In genomic region chr1:51313268-51313852, GRCh38 we compare ENCODE assay signal across 9 cellular contexts. TPM values are rescaled to one million over a fixed set of nuclear protein-coding genes. Genes with fewer than 3 reads are reported as not detected.
DNase-seq lines count a peak whose midpoint lies in the region; ATAC-seq, FAIRE-seq and TF ChIP-seq lines count a peak whose summit lies in the region.
"Had no signal": no experiment of that assay in that cellular context is flagged by ENCODE, and none has a peak within 500 bp of the region (broad histone marks: within the 10 kb centered on the region; RNA-seq: fewer than 3 reads in every experiment).

No MANE protein-coding gene starts in this region.

- TF ChIP-seq CTCF in HEK293 (tag by site-specific recombination; IDR thresholded peaks at IDR 0.05) (peak; percentile 82), astrocyte (IDR thresholded peaks at IDR 0.05; ENCODE audit: insufficient read depth, low read depth, low read length) (peak; percentile 6), kidney (IDR thresholded peaks at IDR 0.05; ENCODE audit: borderline replicate concordance, extremely low read depth, insufficient read depth) (peak; percentile 13)

- H3K9me3 ChIP-seq in HEK293 (ENCODE audit: control insufficient read depth, insufficient read depth, low read depth, low read length) (no peaks in the 10 kb centered on the region), astrocyte (ENCODE audit: insufficient read depth, low read depth, low read length) (no peaks in the 10 kb centered on the region), kidney (ENCODE audit: control insufficient read depth in 1 of 2, low read length in 2 of 2) (no peaks in the 10 kb centered on the region)

- H3K4me1 ChIP-seq in HEK293 (ENCODE audit: control insufficient read depth, insufficient read depth, low read length) = no peaks in the 10 kb centered on the region
- H3K4me1 ChIP-seq in astrocyte (ENCODE audit: insufficient read depth, low read length) = peaks cover 13% of the 10 kb centered on the region
- H3K4me1 ChIP-seq in kidney (ENCODE audit: control insufficient read depth in 1 of 2, insufficient read depth in 1 of 2, low read depth in 1 of 2, low read length in 2 of 2) = peaks cover 17 to 23% of the 10 kb centered on the region in 2 donors

- H3K36me3 ChIP-seq in HEK293 (ENCODE audit: control insufficient read depth in 2 of 2, insufficient read depth in 1 of 2, low read length in 2 of 2) (peaks cover 0 to 50% of the 10 kb centered on the region in 2 experiments; a peak in 1 of 3 replicates), astrocyte (ENCODE audit: insufficient read depth, low read length) (no peaks in the 10 kb centered on the region), kidney (ENCODE audit: control insufficient read depth in 1 of 2, insufficient read depth in 2 of 2, low read length in 2 of 2) (no peaks in the 10 kb centered on the region)

- no peak overlapping the region for H3K27ac Mint-ChIP-seq in astrocyte (ENCODE audit: unreplicated experiment)
- H3K27ac Mint-ChIP-seq: CD4-positive, alpha-beta T cell had no signal

- H3K9ac ChIP-seq in astrocyte (ENCODE audit: low read length) = no peak overlapping the region
- H3K9ac ChIP-seq in kidney (ENCODE audit: low read length in 2 of 2) = no peak overlapping the region

- FAIRE-seq in astrocyte (lab: Jason Lieb, UNC) (no peak), kidney (lab: Jason Lieb, UNC) (no peak)

- CTCF ChIA-PET in HEK293 (lab: Yijun Ruan, JAX) = interaction anchor here (1.1 to 2.6 kb wide), 2 partner anchors 17 to 539 kb away, joined by 4 to 13 read pairs; no protein-coding TSS in a partner anchor

- peaks cover 22% of the 10 kb centered on the region for H3K4me1 Mint-ChIP-seq in astrocyte (ENCODE audit: low read depth, unreplicated experiment)

- peak; percentile 15 for DNase-seq in A172 (ENCODE audit: low spot score)
- DNase-seq in astrocyte (ENCODE audit: low read depth) = no peak
- DNase-seq in kidney = no peak
- no peak for DNase-seq in SW480 (ENCODE audit: low spot score)
- no peak for DNase-seq in stimulated activated CD4-positive, alpha-beta T cell treated with anti-CD3 and anti-CD28 coated beads, Interleukin-1b, Interleukin-23, amount 100 ng/mL, for 48 hours
- DNase-seq: CD4-positive, alpha-beta T cell had no signal

- H3K4me2 ChIP-seq in astrocyte (ENCODE audit: low read length) = no peak overlapping the region

- H3K79me2 ChIP-seq in astrocyte (ENCODE audit: insufficient read depth, low read length) = no peaks in the 10 kb centered on the region

- H3K27ac ChIP-seq in HEK293 (ENCODE audit: extremely low read depth, low read depth, low read length) (no peak overlapping the region), astrocyte (ENCODE audit: low read depth, low read length) (no peak overlapping the region), kidney (ENCODE audit: low read depth in 2 of 2, low read length in 2 of 2) (peak overlapping the region in 1 of 2 donors; percentile 87)

- POLR2A ChIA-PET in HEK293 (lab: Yijun Ruan, JAX) = no interaction called here

- H3K4me3 Mint-ChIP-seq in astrocyte (ENCODE audit: unreplicated experiment) = no peak overlapping the region
- H3K4me3 Mint-ChIP-seq: CD4-positive, alpha-beta T cell had no signal

- H3K27me3 ChIP-seq in astrocyte (ENCODE audit: insufficient read depth, low read length) = no peaks in the 10 kb centered on the region

- H3K36me3 Mint-ChIP-seq in astrocyte (ENCODE audit: low read depth, unreplicated experiment) = no peaks in the 10 kb centered on the region

- H2AFZ ChIP-seq in astrocyte (ENCODE audit: low read depth, low read length) = no peak overlapping the region

- intact Hi-C loops in kidney (cut with DNase I) = no loop called here

- H4K20me1 ChIP-seq in astrocyte (ENCODE audit: insufficient read depth, low read length) = no peaks in the 10 kb centered on the region

- ATAC-seq in HG02981 (IDR thresholded peaks at IDR 0.05; ENCODE audit: unreplicated experiment) (no peak), GM19452 (IDR thresholded peaks at IDR 0.05; ENCODE audit: unreplicated experiment) (no peak)

- H3K9me3 Mint-ChIP-seq in astrocyte (ENCODE audit: unreplicated experiment) = peaks cover 3% of the 10 kb centered on the region
- H3K9me3 Mint-ChIP-seq: CD4-positive, alpha-beta T cell had no signal

- H3K27me3 Mint-ChIP-seq in astrocyte (ENCODE audit: low read depth, unreplicated experiment) = peaks cover 3% of the 10 kb centered on the region
- H3K27me3 Mint-ChIP-seq: CD4-positive, alpha-beta T cell had no signal

- H3K4me3 ChIP-seq in HEK293 (ENCODE audit: low read depth, low read length) = no peak overlapping the region
- no peak overlapping the region for H3K4me3 ChIP-seq in astrocyte (ENCODE audit: insufficient read depth, low read depth, low read length)
- no peak overlapping the region for H3K4me3 ChIP-seq in kidney (ENCODE audit: low read length in 2 of 2)

TF ChIP-seq in HEK293, 187 proteins besides CTCF, POLR2A, EP300 and RAD21:
- TF ChIP-seq ZNF114 (tag by site-specific recombination; IDR thresholded peaks at IDR 0.05) (no peak), ZFHX2 (tag by site-specific recombination; conservative IDR thresholded peaks at IDR 0.05) (peak; percentile 74), EGR2 (tag by site-specific recombination; IDR thresholded peaks at IDR 0.05; ENCODE audit: low read depth) (peak; percentile 88)

RNA-seq across cellular contexts. Expression of gene TTC39A, which starts 17.0 kb away (rescaled TPM):
- total RNA-seq in A172 (2014; rRNA removed; shearing (Covaris generic)) = 5.8 and 7.5 TPM in 2 replicates
- 0.67 and 1.4 TPM in 2 replicates for total RNA-seq in astrocyte
- total RNA-seq in kidney = 70.1 TPM
- polyA plus RNA-seq in kidney (ENCODE audit: insufficient read depth, low read depth, low replicate concordance) = 31.4 TPM
- total RNA-seq: CD4-positive, alpha-beta T cell had no signal

Comparison
In these comparisons a context has a peak if more than half of its experiments do, and no peak if none do; other contexts are left out.
1. CTCF ChIP-seq: peak in every context shown above with its lines; median percentile 82 in HEK293; 13 in kidney; 6 in astrocyte.